In the genomic region with DNA sequence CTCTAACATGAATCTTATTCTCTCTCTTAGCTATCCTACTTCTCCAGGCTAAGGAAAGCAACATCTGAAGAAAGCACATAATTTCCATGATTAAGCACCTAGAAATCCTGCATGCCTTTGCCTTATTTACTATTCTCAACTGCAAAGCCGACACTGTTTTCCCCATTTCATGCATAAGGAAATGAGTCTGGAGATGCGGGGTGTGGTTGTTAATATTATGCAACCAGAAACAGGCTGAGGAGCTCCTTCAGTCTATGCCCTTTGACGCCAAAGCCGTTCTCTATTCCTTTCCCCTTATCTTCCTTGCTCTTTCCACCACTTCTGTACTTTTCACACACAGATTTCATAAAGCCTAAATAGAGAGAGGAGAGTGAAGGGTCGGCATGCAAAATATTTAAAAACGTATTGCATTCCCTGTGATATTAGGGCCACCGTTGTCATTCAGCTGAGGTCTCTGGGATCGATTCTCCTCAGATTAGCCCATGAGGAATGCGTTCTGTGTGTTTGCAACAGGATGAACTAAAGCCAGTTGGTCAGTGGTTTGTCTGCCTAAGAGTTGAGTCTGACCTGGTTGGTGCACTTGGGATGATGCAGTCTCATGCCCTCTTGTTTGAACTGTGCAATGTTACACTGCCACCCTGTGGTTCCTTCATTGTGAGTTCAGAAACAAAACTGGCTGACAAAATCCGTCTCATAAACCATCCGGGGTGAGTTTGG, we compare ENCODE assay signal across 8 cellular contexts. TPM values are rescaled to one million over a fixed set of nuclear protein-coding genes. Genes with fewer than 3 reads are reported as not detected.
A peak's percentile ranks its signal among the peaks of the same experiment; 100 is the strongest.
DNase-seq lines count a peak whose midpoint lies in the region; ATAC-seq and TF ChIP-seq lines count a peak whose summit lies in the region.

No MANE protein-coding gene starts in this region.

- intact Hi-C loops in A673 (cut with micrococcal nuclease; ENCODE audit: unreplicated experiment), result loop anchor here (1.0 to 5.0 kb wide), 3 partner anchors 77 to 1287 kb away; no protein-coding TSS in a partner anchor
- intact Hi-C loops in left colon (cut with DNase I, micrococcal nuclease), result loop anchor here in 1 of 2 donors (10.0 kb wide), 1 partner anchor 1265 kb away; no protein-coding TSS in a partner anchor

- ATAC-seq in GM18517 (IDR thresholded peaks at IDR 0.05; ENCODE audit: unreplicated experiment) (peak; percentile 92), HG03108 (IDR thresholded peaks at IDR 0.05; ENCODE audit: unreplicated experiment) (peak; percentile 85), left colon (peak; percentile 92)

- POLR2A ChIA-PET in A673 (lab: Charles Lee; ENCODE audit: low non-redundant PET), result no interaction called here

- H3K27ac ChIP-seq in A673 (ENCODE audit: low read depth, low read length, poor library complexity, severe bottlenecking), result no peak overlapping the region

- peaks cover 8% of the 10 kb centered on the region for H3K27me3 ChIP-seq in A673 (replicated peaks; ENCODE audit: insufficient read depth, low read depth, low read length, poor library complexity)

- no peaks in the 10 kb centered on the region for H3K4me1 ChIP-seq in A673 (ENCODE audit: insufficient read depth, low read length, poor library complexity, severe bottlenecking)

- no TSS peak for BruUV-seq in A673 (replicated peaks; lab: Mats Ljungman, UMichigan)

- CTCF ChIA-PET in A673 (lab: Charles Lee), result interaction anchor here (1.4 kb wide), 1 partner anchor 1268 kb away, joined by 10 read pairs; no protein-coding TSS in a partner anchor

- H3K36me3 ChIP-seq in A673 (ENCODE audit: insufficient read depth, low read length, poor library complexity, severe bottlenecking), result no peaks in the 10 kb centered on the region

- H3K4me3 ChIP-seq in A673 (ENCODE audit: low read depth, low read length, poor library complexity, severe bottlenecking), result no peak overlapping the region

- TF ChIP-seq CTCF in A673 (conservative IDR thresholded peaks at IDR 0.05; ENCODE audit: low read depth, low read length), result peak; percentile 75

- no peaks in the 10 kb centered on the region for H3K9me3 ChIP-seq in A673 (ENCODE audit: low read depth, low read length, poor library complexity, severe bottlenecking)

- DNase-seq in A673 (ENCODE audit: low spot score) (peak; percentile 76), NCI-H2227 treated with DMSO at 0.1 percent for 48 hours (lab: John Stamatoyannopoulos, UW) (peak; percentile 55), cerebellar cortex (ENCODE audit: low spot score) (peak; percentile 96), left colon (peak; percentile 29 to 41)
- DNase-seq in activated CD4-positive, CD25-positive, alpha-beta regulatory T cell (lab: John Stamatoyannopoulos, UW), result peak; percentile 7 to 35 (median 10)
- peak; percentile 17 to 61 for DNase-seq in stimulated activated CD4-positive, alpha-beta T cell treated with anti-CD3 and anti-CD28 coated beads, Interleukin-4, amount 100 ng/mL, for 4 hours

RNA-seq across cellular contexts. Expression of a gene that starts 53.1 kb away (rescaled TPM):
- total RNA-seq in A673 (2021) (not detected in 2 replicates), left colon (under 1 TPM; 0.84 to 0.89 TPM)

Comparison
In these comparisons a context has a peak if more than half of its experiments do, and no peak if none do; other contexts are left out.
1. DNase-seq: peak in every context shown above with its lines; median percentile 96 in cerebellar cortex; 76 in A673; 55 in NCI-H2227 treated with DMSO at 0.1 percent for 48 hours; 39 in stimulated activated CD4-positive, alpha-beta T cell treated with anti-CD3 and anti-CD28 coated beads, Interleukin-4, amount 100 ng/mL, for 4 hours; 35 in left colon; 10 in activated CD4-positive, CD25-positive, alpha-beta regulatory T cell.